12 cellular contexts compared by ENCODE assay signal in the genomic region with DNA sequence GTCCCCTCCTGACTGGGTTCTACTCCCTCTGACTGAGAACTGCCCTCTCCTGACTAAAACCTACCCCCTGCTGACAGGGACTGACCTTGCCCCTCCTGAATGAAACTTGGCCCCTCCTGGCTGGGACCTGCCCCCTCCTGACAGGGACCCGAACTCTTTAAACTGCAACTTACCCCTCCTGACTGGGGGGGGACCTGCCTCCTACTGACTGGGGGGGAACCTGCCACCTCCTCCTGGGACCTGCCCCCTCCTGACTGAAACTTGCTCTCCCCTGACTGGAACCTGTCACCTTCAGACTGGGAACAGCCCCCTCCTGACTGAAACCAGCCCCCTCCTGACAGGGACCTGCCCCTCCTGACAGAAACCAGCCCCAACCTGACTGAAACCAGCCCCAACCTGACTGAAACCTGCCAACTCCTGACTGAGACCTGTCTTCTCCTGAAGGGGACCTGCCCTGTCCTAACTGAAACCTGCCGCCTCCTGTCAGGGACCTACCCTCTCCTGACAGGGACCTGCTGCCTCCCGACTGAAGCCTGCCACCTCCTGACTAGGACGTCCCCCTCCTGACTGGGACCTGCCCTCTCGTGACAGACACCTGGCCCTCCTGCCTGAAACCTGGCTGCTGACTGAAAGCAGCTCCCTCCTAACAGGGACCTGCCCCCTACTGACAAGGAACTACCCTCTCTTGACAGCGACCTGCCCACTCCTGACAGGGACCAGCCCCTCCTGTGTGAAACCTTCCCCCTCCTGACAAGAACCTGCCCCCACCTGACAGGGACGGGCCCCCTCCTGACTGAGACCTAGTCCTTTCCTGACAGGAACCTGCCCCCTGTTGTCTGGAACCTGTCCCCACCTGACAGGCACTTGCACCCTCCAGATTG.
DNase-seq lines count a peak whose midpoint lies in the region; ATAC-seq and TF ChIP-seq lines count a peak whose summit lies in the region.
"Had no signal": no experiment of that assay in that cellular context is flagged by ENCODE, and none has a peak within 500 bp of the region (broad histone marks: within the 10 kb centered on the region; RNA-seq: fewer than 3 reads in every experiment).

No MANE protein-coding gene starts in this region.

- H3K4me1 Mint-ChIP-seq in progenitor cell of endocrine pancreas (ENCODE audit: low read depth) = no peaks in the 10 kb centered on the region

- TF ChIP-seq CTCF in progenitor cell of endocrine pancreas (IDR thresholded peaks at IDR 0.05; ENCODE audit: unreplicated experiment) = no peak

- TF ChIP-seq EP300 in Ishikawa (IDR thresholded peaks at IDR 0.05; ENCODE audit: borderline replicate concordance) = no peak

- H3K27ac Mint-ChIP-seq in progenitor cell of endocrine pancreas = peak overlapping the region; percentile 54
- H3K27ac Mint-ChIP-seq: activated T-cell treated with anti-CD3 and anti-CD28 coated beads, Interleukin-2, amount 50 U/mL, for 24 hours had no signal

- H3K4me3 Mint-ChIP-seq in progenitor cell of endocrine pancreas (ENCODE audit: low read depth) = no peak overlapping the region
- H3K4me3 Mint-ChIP-seq: activated T-cell treated with anti-CD3 and anti-CD28 coated beads, Interleukin-2, amount 50 U/mL, for 24 hours had no signal

- no peak overlapping the region for H3K27ac ChIP-seq in epithelial cell of prostate
- H3K27ac ChIP-seq: prostate gland had no signal

- ATAC-seq in GM19455 (IDR thresholded peaks at IDR 0.05; ENCODE audit: unreplicated experiment) (peak; percentile 54), GM21367 (IDR thresholded peaks at IDR 0.05; ENCODE audit: unreplicated experiment) (no peak)

- DNase-seq in epithelial cell of prostate (ENCODE audit: low read depth, low spot score) = peak; percentile 41
- DNase-seq in progenitor cell of endocrine pancreas (ENCODE audit: low spot score, unreplicated experiment) = no peak
- DNase-seq in NCI-H1436 (lab: John Stamatoyannopoulos, UW) = no peak
- no peak for DNase-seq in stimulated activated CD4-positive, alpha-beta T cell treated with anti-CD3 and anti-CD28 coated beads, Interleukin-2, amount 100 ng/mL, for 24 hours
- DNase-seq in central memory CD4-positive, alpha-beta T cell = no peak
- DNase-seq: activated T-cell treated with anti-CD3 and anti-CD28 coated beads, Interleukin-2, amount 50 U/mL, for 24 hours; NCI-H1105 treated with DMSO at 0.1 percent for 48 hours; stimulated activated CD4-positive, alpha-beta T cell treated with anti-CD3 and anti-CD28 coated beads, Interleukin-4, amount 100 ng/mL, for 24 hours had no signal

- H3K36me3 Mint-ChIP-seq in progenitor cell of endocrine pancreas (ENCODE audit: insufficient read depth) = peaks cover 21% of the 10 kb centered on the region

- H3K9me3 Mint-ChIP-seq in progenitor cell of endocrine pancreas (ENCODE audit: low read depth) = no peaks in the 10 kb centered on the region
- H3K9me3 Mint-ChIP-seq: activated T-cell treated with anti-CD3 and anti-CD28 coated beads, Interleukin-2, amount 50 U/mL, for 24 hours had no signal

- no peaks in the 10 kb centered on the region for H3K27me3 Mint-ChIP-seq in progenitor cell of endocrine pancreas

- no peak for TF ChIP-seq RAD21 in Ishikawa (IDR thresholded peaks at IDR 0.05; ENCODE audit: low read depth)

TF ChIP-seq in Ishikawa, 13 proteins besides CTCF, POLR2A, EP300 and RAD21:
- TF ChIP-seq NFIC (IDR thresholded peaks at IDR 0.05) = no peak
- TF ChIP-seq ZBTB7A (IDR thresholded peaks at IDR 0.05; ENCODE audit: low read depth) = 0 out of 2 replicates have a peak, but pooled peaks have one; percentile 18
